In the genomic region with DNA sequence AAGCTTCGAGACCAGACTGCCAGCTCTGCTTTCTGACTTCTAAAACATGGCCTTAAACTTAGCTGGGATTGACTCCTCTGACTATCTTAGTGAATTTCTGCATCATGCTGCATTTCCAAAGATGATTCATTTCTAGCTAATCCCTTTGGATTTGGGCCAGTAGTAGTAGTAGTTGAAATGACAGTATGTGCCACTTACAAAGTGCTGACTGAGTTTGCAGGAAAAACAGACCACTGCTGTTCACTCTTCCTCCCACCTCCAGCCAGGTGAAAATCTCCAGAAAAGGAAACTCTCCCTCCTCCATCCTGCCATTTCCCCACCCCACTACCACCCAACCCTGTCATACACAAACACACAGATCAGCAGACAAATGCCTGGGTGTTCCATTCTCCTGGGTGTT, we compare ENCODE assay signal across 9 cellular contexts. TPM values are rescaled to one million over a fixed set of nuclear protein-coding genes. Genes with fewer than 3 reads are reported as not detected.
DNase-seq lines count a peak whose midpoint lies in the region; ATAC-seq, FAIRE-seq and TF ChIP-seq lines count a peak whose summit lies in the region.
"Had no signal": no experiment of that assay in that cellular context is flagged by ENCODE, and none has a peak within 500 bp of the region (broad histone marks: within the 10 kb centered on the region; RNA-seq: fewer than 3 reads in every experiment).

No MANE protein-coding gene starts in this region.

- WGBS in body of pancreas, 2 donors, result 60 to 76% methylated on average over 1 of the region's 1 CpG

- intact Hi-C loops in body of pancreas (cut with DNase I), result no loop called here

- H3K27ac Mint-ChIP-seq in activated naive CD8-positive, alpha-beta T cell treated with anti-CD3 and anti-CD28 coated beads for 36 hours, result no peak overlapping the region
- H3K27ac Mint-ChIP-seq: activated naive CD8-positive, alpha-beta T cell treated with anti-CD3 and anti-CD28 coated beads, Interleukin-2, amount 50 U/mL, for 24 hours; T-helper 17 cell had no signal

- H3K9me3 ChIP-seq in HUES48 (ENCODE audit: control insufficient read depth, insufficient read depth, low read length), result no peaks in the 10 kb centered on the region
- no peaks in the 10 kb centered on the region for H3K9me3 ChIP-seq in body of pancreas

- H3K4me1 Mint-ChIP-seq in activated naive CD8-positive, alpha-beta T cell treated with anti-CD3 and anti-CD28 coated beads for 36 hours, result peaks cover 22% of the 10 kb centered on the region

- H3K4me3 Mint-ChIP-seq in activated naive CD8-positive, alpha-beta T cell treated with anti-CD3 and anti-CD28 coated beads for 36 hours, result no peak overlapping the region
- H3K4me3 Mint-ChIP-seq: activated naive CD8-positive, alpha-beta T cell treated with anti-CD3 and anti-CD28 coated beads, Interleukin-2, amount 50 U/mL, for 24 hours; T-helper 17 cell had no signal

- peaks cover 41% of the 10 kb centered on the region for H3K4me1 ChIP-seq in HUES48 (ENCODE audit: control insufficient read depth, insufficient read depth, low read length)
- no peaks in the 10 kb centered on the region for H3K4me1 ChIP-seq in body of pancreas

- DNase-seq in astrocyte of the hippocampus (ENCODE audit: low read depth, low spot score) (peak; percentile 75), urothelium cell line (ENCODE audit: low spot score) (peak; percentile 69), body of pancreas (no peak)
- DNase-seq in activated naive CD8-positive, alpha-beta T cell treated with anti-CD3 and anti-CD28 coated beads for 36 hours, result no peak
- DNase-seq: activated naive CD8-positive, alpha-beta T cell treated with anti-CD3 and anti-CD28 coated beads, Interleukin-2, amount 50 U/mL, for 24 hours; T-helper 17 cell had no signal

- H3K4me3 ChIP-seq in HUES48 (ENCODE audit: low read depth, low read length) (no peak overlapping the region), body of pancreas (no peak overlapping the region)

- no peak for TF ChIP-seq POLR2A in body of pancreas (IDR thresholded peaks at IDR 0.05)

- peak overlapping the region; percentile 62 for H3K27ac ChIP-seq in HUES48 (ENCODE audit: low read depth, low read length)
- peak overlapping the region in 1 of 4 donors; percentile 31 for H3K27ac ChIP-seq in body of pancreas

- no peak for TF ChIP-seq CTCF in body of pancreas (IDR thresholded peaks at IDR 0.05)

- peak; percentile 74 for FAIRE-seq in islet of Langerhans (lab: Jason Lieb, UNC)
- FAIRE-seq in urothelium cell line (lab: Jason Lieb, UNC), result no peak

- ATAC-seq in body of pancreas, result no peak
- no peak for ATAC-seq in HG03432 (IDR thresholded peaks at IDR 0.05; ENCODE audit: unreplicated experiment)
- ATAC-seq: activated naive CD8-positive, alpha-beta T cell treated with anti-CD3 and anti-CD28 coated beads, Interleukin-2, amount 50 U/mL, for 24 hours; T-helper 17 cell had no signal

- H3K9me3 Mint-ChIP-seq in activated naive CD8-positive, alpha-beta T cell treated with anti-CD3 and anti-CD28 coated beads for 36 hours, result no peaks in the 10 kb centered on the region
- H3K9me3 Mint-ChIP-seq: activated naive CD8-positive, alpha-beta T cell treated with anti-CD3 and anti-CD28 coated beads, Interleukin-2, amount 50 U/mL, for 24 hours had no signal

- H3K27me3 Mint-ChIP-seq in activated naive CD8-positive, alpha-beta T cell treated with anti-CD3 and anti-CD28 coated beads for 36 hours, result peaks cover 15% of the 10 kb centered on the region

- H3K36me3 ChIP-seq in HUES48 (ENCODE audit: control insufficient read depth, insufficient read depth, low read length), result no peaks in the 10 kb centered on the region
- H3K36me3 ChIP-seq in body of pancreas (replicated peaks in 1 of 2; ENCODE audit: insufficient read depth in 1 of 2, low read depth in 2 of 2), result no peaks in the 10 kb centered on the region

- H3K9ac ChIP-seq in HUES48 (ENCODE audit: low read depth, low read length), result no peak overlapping the region

- H3K27me3 ChIP-seq in HUES48 (ENCODE audit: control insufficient read depth, insufficient read depth, low read length), result no peaks in the 10 kb centered on the region
- H3K27me3 ChIP-seq in body of pancreas, result no peaks in the 10 kb centered on the region

- H3K36me3 Mint-ChIP-seq in activated naive CD8-positive, alpha-beta T cell treated with anti-CD3 and anti-CD28 coated beads for 36 hours, result no peaks in the 10 kb centered on the region

RNA-seq across cellular contexts. Expression of a gene that starts 8.5 kb away (rescaled TPM):
- 10 to 100 TPM; 12.4 to 13.1 TPM for total RNA-seq in activated naive CD8-positive, alpha-beta T cell treated with anti-CD3 and anti-CD28 coated beads for 36 hours
- 1 to 10 TPM; 4.6 to 6.0 TPM for total RNA-seq in body of pancreas

Comparison
In these comparisons a context has a peak if more than half of its experiments do, and no peak if none do; other contexts are left out.
1. DNase-seq: peak in astrocyte of the hippocampus (single experiment) and urothelium cell line (single experiment); none in activated naive CD8-positive, alpha-beta T cell treated with anti-CD3 and anti-CD28 coated beads for 36 hours (single experiment) and body of pancreas (0 of 4).